In genomic region chr19:41859213-41859617, GRCh38 we compare ENCODE assay signal across 9 cellular contexts. TPM values are rescaled to one million over a fixed set of nuclear protein-coding genes. Genes with fewer than 3 reads are reported as not detected.
DNase-seq lines count a peak whose midpoint lies in the region; TF ChIP-seq lines count a peak whose summit lies in the region.
"Had no signal": no experiment of that assay in that cellular context is flagged by ENCODE, and none has a peak within 500 bp of the region (broad histone marks: within the 10 kb centered on the region; RNA-seq: fewer than 3 reads in every experiment).

No MANE protein-coding gene starts in this region.

- 2 to 3% methylated on average over 8 of the region's 8 CpGs for WGBS in lower leg skin, 2 donors

- DNase-seq in GM12864 (ENCODE audit: low read depth) (no peak), SK-N-MC (ENCODE audit: low read depth, low spot score) (no peak), fibroblast of pulmonary artery (ENCODE audit: low read depth) (no peak), skeletal muscle cell (ENCODE audit: low read depth) (no peak), GOT3 (lab: John Stamatoyannopoulos, UW) (no peak), KBM-7 (no peak), lower leg skin (ENCODE audit: low spot score in 2 of 2) (no peak)
- no peak for DNase-seq in stimulated activated CD4-positive, alpha-beta T cell treated with anti-CD3 and anti-CD28 coated beads, Interleukin-4, amount 100 ng/mL, for 1 hour

- H3K27ac ChIP-seq in SK-N-MC = peak overlapping the region; percentile 1

- TF ChIP-seq POLR2A in lower leg skin (IDR thresholded peaks at IDR 0.05) = no peak

- H3K4me3 ChIP-seq in GM12864 (ENCODE audit: low read depth, low read length) = peak overlapping the region; percentile 40; the same call in 1 of the 2 replicates
- peak overlapping the region; percentile 100 for H3K4me3 ChIP-seq in SK-N-MC
- H3K4me3 ChIP-seq in fibroblast of pulmonary artery (replicated peaks; ENCODE audit: low read depth, low read length) = peak overlapping the region; percentile 98
- peak overlapping the region; percentile 99 for H3K4me3 ChIP-seq in skeletal muscle cell (ENCODE audit: low read depth, low read length)
- H3K4me3 ChIP-seq in lower leg skin (ENCODE audit: low read depth, poor library complexity, severe bottlenecking) = no peak overlapping the region

- peak overlapping the region; percentile 70 for H3K9ac ChIP-seq in SK-N-MC (ENCODE audit: insufficient read length)

- intact Hi-C loops in lower leg skin (cut with DNase I; ENCODE audit: low total_unique reads) = no loop called here

- in situ Hi-C loops in KBM-7 (cut with MboI; ENCODE audit: low pct_unique_long_range_greater_than_20kb, low sequenced_read_pairs) = no loop called here

- TF ChIP-seq CTCF in GM12864 (IDR thresholded peaks at IDR 0.05; ENCODE audit: low read depth, low read length, missing control alignments) (no peak), fibroblast of pulmonary artery (IDR thresholded peaks at IDR 0.05; ENCODE audit: low read length, missing control alignments) (no peak), lower leg skin (IDR thresholded peaks at IDR 0.05) (no peak)

- no peaks in the 10 kb centered on the region for H3K9me3 ChIP-seq in SK-N-MC (ENCODE audit: low read depth, low read length)

- peaks cover 38% of the 10 kb centered on the region for H3K36me3 ChIP-seq in SK-N-MC (ENCODE audit: insufficient read depth, low read length)

RNA-seq across cellular contexts. Expression of gene RPS19, which starts 0.8 kb away (rescaled TPM):
- 1,000 to 10,000 TPM; 1,327 to 3,048 (median 2,121) TPM for total RNA-seq in lower leg skin

RNA-seq across cellular contexts. Expression of gene DMRTC2, which starts 14.4 kb away (rescaled TPM):
- total RNA-seq in lower leg skin = not detected
- total RNA-seq: lung microvascular endothelial cell had no signal

RNA-seq across cellular contexts. Expression of gene LYPD4, which starts 14.7 kb away (rescaled TPM):
- total RNA-seq in lower leg skin = not detected
- total RNA-seq: lung microvascular endothelial cell had no signal

RNA-seq across cellular contexts. Expression of gene CD79A, which starts 17.9 kb away (rescaled TPM):
- total RNA-seq in lower leg skin = under 1 TPM in 1 of 4 donors, not detected in 3; 0.81 TPM
- total RNA-seq: lung microvascular endothelial cell had no signal

RNA-seq across cellular contexts. Expression of gene ARHGEF1, which starts 23.8 kb away (rescaled TPM):
- 10 to 100 TPM; 56.9 to 94.3 (median 68.7) TPM for total RNA-seq in lower leg skin
